In the genomic region with DNA sequence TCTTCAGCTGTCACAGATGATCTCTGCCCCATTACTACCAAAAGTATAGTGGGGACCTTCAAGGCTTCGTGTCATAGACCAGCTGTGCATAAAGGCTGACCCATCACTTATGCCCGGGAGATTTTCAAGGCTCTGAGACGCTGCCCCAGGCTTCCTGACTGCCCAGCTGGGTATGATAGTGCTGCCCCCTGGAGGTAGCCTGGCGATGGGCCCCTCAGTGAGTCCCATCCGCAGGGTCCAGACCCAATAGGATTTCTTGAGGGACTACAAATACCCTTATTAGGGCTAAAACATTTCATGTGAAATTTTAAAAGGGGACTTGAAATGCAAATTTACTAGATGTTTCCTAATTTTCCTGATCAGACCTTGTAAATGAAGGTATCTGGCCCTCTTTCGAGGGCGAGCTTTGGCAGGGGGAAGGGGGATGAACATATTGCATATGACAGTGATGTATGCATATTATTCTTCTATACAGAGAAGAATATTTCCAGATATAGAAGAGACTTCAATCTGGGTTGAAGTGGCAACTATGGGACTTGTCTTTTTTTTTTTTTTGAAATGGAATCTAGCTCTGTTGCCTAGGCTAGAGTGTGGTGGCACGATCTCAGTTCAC, we compare ENCODE assay signal across 1 cellular context.
TF ChIP-seq lines count a peak whose summit lies in the region.

No MANE protein-coding gene starts in this region.

TF ChIP-seq in GM12878, 131 proteins besides CTCF, POLR2A, EP300 and RAD21 (continued from another document and continues in another):
- TF ChIP-seq, protein P1, sequence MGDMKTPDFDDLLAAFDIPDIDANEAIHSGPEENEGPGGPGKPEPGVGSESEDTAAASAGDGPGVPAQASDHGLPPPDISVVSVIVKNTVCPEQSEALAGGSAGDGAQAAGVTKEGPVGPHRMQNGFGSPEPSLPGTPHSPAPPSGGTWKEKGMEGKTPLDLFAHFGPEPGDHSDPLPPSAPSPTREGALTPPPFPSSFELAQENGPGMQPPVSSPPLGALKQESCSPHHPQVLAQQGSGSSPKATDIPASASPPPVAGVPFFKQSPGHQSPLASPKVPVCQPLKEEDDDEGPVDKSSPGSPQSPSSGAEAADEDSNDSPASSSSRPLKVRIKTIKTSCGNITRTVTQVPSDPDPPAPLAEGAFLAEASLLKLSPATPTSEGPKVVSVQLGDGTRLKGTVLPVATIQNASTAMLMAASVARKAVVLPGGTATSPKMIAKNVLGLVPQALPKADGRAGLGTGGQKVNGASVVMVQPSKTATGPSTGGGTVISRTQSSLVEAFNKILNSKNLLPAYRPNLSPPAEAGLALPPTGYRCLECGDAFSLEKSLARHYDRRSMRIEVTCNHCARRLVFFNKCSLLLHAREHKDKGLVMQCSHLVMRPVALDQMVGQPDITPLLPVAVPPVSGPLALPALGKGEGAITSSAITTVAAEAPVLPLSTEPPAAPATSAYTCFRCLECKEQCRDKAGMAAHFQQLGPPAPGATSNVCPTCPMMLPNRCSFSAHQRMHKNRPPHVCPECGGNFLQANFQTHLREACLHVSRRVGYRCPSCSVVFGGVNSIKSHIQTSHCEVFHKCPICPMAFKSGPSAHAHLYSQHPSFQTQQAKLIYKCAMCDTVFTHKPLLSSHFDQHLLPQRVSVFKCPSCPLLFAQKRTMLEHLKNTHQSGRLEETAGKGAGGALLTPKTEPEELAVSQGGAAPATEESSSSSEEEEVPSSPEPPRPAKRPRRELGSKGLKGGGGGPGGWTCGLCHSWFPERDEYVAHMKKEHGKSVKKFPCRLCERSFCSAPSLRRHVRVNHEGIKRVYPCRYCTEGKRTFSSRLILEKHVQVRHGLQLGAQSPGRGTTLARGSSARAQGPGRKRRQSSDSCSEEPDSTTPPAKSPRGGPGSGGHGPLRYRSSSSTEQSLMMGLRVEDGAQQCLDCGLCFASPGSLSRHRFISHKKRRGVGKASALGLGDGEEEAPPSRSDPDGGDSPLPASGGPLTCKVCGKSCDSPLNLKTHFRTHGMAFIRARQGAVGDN (IDR thresholded peaks at IDR 0.05): no peak
- TF ChIP-seq YBX1 (IDR thresholded peaks at IDR 0.05): no peak
- no peak for TF ChIP-seq SMAD1 (IDR thresholded peaks at IDR 0.05; ENCODE audit: low read depth, partially characterized antibody)
- TF ChIP-seq, protein P2, sequence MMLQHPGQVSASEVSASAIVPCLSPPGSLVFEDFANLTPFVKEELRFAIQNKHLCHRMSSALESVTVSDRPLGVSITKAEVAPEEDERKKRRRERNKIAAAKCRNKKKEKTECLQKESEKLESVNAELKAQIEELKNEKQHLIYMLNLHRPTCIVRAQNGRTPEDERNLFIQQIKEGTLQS (IDR thresholded peaks at IDR 0.05; ENCODE audit: borderline replicate concordance, extremely low read depth, low read depth, low read length): no peak
- TF ChIP-seq, protein P3, sequence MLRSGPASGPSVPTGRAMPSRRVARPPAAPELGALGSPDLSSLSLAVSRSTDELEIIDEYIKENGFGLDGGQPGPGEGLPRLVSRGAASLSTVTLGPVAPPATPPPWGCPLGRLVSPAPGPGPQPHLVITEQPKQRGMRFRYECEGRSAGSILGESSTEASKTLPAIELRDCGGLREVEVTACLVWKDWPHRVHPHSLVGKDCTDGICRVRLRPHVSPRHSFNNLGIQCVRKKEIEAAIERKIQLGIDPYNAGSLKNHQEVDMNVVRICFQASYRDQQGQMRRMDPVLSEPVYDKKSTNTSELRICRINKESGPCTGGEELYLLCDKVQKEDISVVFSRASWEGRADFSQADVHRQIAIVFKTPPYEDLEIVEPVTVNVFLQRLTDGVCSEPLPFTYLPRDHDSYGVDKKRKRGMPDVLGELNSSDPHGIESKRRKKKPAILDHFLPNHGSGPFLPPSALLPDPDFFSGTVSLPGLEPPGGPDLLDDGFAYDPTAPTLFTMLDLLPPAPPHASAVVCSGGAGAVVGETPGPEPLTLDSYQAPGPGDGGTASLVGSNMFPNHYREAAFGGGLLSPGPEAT (IDR thresholded peaks at IDR 0.05; ENCODE audit: low read depth): no peak
- TF ChIP-seq TCF12 (IDR thresholded peaks at IDR 0.05; ENCODE audit: low read depth, low read length): peak; percentile 56
- TF ChIP-seq, protein P4, sequence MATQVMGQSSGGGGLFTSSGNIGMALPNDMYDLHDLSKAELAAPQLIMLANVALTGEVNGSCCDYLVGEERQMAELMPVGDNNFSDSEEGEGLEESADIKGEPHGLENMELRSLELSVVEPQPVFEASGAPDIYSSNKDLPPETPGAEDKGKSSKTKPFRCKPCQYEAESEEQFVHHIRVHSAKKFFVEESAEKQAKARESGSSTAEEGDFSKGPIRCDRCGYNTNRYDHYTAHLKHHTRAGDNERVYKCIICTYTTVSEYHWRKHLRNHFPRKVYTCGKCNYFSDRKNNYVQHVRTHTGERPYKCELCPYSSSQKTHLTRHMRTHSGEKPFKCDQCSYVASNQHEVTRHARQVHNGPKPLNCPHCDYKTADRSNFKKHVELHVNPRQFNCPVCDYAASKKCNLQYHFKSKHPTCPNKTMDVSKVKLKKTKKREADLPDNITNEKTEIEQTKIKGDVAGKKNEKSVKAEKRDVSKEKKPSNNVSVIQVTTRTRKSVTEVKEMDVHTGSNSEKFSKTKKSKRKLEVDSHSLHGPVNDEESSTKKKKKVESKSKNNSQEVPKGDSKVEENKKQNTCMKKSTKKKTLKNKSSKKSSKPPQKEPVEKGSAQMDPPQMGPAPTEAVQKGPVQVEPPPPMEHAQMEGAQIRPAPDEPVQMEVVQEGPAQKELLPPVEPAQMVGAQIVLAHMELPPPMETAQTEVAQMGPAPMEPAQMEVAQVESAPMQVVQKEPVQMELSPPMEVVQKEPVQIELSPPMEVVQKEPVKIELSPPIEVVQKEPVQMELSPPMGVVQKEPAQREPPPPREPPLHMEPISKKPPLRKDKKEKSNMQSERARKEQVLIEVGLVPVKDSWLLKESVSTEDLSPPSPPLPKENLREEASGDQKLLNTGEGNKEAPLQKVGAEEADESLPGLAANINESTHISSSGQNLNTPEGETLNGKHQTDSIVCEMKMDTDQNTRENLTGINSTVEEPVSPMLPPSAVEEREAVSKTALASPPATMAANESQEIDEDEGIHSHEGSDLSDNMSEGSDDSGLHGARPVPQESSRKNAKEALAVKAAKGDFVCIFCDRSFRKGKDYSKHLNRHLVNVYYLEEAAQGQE (IDR thresholded peaks at IDR 0.05; ENCODE audit: low read depth, low read length): no peak
- no peak for TF ChIP-seq HDAC6 (IDR thresholded peaks at IDR 0.05; ENCODE audit: unreplicated experiment)
- TF ChIP-seq, protein P5, sequence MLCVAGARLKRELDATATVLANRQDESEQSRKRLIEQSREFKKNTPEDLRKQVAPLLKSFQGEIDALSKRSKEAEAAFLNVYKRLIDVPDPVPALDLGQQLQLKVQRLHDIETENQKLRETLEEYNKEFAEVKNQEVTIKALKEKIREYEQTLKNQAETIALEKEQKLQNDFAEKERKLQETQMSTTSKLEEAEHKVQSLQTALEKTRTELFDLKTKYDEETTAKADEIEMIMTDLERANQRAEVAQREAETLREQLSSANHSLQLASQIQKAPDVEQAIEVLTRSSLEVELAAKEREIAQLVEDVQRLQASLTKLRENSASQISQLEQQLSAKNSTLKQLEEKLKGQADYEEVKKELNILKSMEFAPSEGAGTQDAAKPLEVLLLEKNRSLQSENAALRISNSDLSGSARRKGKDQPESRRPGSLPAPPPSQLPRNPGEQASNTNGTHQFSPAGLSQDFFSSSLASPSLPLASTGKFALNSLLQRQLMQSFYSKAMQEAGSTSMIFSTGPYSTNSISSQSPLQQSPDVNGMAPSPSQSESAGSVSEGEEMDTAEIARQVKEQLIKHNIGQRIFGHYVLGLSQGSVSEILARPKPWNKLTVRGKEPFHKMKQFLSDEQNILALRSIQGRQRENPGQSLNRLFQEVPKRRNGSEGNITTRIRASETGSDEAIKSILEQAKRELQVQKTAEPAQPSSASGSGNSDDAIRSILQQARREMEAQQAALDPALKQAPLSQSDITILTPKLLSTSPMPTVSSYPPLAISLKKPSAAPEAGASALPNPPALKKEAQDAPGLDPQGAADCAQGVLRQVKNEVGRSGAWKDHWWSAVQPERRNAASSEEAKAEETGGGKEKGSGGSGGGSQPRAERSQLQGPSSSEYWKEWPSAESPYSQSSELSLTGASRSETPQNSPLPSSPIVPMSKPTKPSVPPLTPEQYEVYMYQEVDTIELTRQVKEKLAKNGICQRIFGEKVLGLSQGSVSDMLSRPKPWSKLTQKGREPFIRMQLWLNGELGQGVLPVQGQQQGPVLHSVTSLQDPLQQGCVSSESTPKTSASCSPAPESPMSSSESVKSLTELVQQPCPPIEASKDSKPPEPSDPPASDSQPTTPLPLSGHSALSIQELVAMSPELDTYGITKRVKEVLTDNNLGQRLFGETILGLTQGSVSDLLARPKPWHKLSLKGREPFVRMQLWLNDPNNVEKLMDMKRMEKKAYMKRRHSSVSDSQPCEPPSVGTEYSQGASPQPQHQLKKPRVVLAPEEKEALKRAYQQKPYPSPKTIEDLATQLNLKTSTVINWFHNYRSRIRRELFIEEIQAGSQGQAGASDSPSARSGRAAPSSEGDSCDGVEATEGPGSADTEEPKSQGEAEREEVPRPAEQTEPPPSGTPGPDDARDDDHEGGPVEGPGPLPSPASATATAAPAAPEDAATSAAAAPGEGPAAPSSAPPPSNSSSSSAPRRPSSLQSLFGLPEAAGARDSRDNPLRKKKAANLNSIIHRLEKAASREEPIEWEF (IDR thresholded peaks at IDR 0.05; ENCODE audit: insufficient replicate concordance, low read depth, low read length): no peak
- no peak for TF ChIP-seq CREB1 (IDR thresholded peaks at IDR 0.05; ENCODE audit: low read depth)
- TF ChIP-seq PAX5 (IDR thresholded peaks at IDR 0.05; ENCODE audit: borderline replicate concordance, low read depth, low read length): no peak
- peak; percentile 75; the same call in 1 of the 2 replicates for TF ChIP-seq SMC3 (IDR thresholded peaks at IDR 0.05; ENCODE audit: borderline replicate concordance, low read length)
- no peak for TF ChIP-seq SRF (IDR thresholded peaks at IDR 0.05; ENCODE audit: low read depth in 2 of 2, low read length in 2 of 2)
- TF ChIP-seq RBBP5 (conservative IDR thresholded peaks at IDR 0.05): no peak
- no peak for TF ChIP-seq ZZZ3 (IDR thresholded peaks at IDR 0.05; ENCODE audit: control insufficient read depth, insufficient read length, low read depth)
- no peak for TF ChIP-seq WRNIP1 (IDR thresholded peaks at IDR 0.05; ENCODE audit: borderline replicate concordance, low read depth, low read length)
- TF ChIP-seq BHLHE40 (IDR thresholded peaks at IDR 0.05; ENCODE audit: borderline replicate concordance in 1 of 2, low read depth in 2 of 2, low read length in 1 of 2): 0 out of 4 replicates have a peak, but pooled peaks of 1 of the 2 experiments have one; percentile 20
- TF ChIP-seq TCF7 (IDR thresholded peaks at IDR 0.05; ENCODE audit: borderline replicate concordance): no peak
- TF ChIP-seq, protein P6, sequence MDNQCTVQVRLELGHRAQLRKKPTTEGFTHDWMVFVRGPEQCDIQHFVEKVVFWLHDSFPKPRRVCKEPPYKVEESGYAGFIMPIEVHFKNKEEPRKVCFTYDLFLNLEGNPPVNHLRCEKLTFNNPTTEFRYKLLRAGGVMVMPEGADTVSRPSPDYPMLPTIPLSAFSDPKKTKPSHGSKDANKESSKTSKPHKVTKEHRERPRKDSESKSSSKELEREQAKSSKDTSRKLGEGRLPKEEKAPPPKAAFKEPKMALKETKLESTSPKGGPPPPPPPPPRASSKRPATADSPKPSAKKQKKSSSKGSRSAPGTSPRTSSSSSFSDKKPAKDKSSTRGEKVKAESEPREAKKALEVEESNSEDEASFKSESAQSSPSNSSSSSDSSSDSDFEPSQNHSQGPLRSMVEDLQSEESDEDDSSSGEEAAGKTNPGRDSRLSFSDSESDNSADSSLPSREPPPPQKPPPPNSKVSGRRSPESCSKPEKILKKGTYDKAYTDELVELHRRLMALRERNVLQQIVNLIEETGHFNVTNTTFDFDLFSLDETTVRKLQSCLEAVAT (IDR thresholded peaks at IDR 0.05): no peak
- TF ChIP-seq, protein P7, sequence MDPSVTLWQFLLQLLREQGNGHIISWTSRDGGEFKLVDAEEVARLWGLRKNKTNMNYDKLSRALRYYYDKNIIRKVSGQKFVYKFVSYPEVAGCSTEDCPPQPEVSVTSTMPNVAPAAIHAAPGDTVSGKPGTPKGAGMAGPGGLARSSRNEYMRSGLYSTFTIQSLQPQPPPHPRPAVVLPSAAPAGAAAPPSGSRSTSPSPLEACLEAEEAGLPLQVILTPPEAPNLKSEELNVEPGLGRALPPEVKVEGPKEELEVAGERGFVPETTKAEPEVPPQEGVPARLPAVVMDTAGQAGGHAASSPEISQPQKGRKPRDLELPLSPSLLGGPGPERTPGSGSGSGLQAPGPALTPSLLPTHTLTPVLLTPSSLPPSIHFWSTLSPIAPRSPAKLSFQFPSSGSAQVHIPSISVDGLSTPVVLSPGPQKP (IDR thresholded peaks at IDR 0.05; ENCODE audit: low read depth, low read length): 0 out of 2 replicates have a peak, but pooled peaks have one; percentile 17
- TF ChIP-seq NFXL1 (IDR thresholded peaks at IDR 0.05; ENCODE audit: borderline replicate concordance): no peak
- no peak for TF ChIP-seq GATAD2B (conservative IDR thresholded peaks at IDR 0.05; ENCODE audit: low read depth)
- TF ChIP-seq, protein P8, sequence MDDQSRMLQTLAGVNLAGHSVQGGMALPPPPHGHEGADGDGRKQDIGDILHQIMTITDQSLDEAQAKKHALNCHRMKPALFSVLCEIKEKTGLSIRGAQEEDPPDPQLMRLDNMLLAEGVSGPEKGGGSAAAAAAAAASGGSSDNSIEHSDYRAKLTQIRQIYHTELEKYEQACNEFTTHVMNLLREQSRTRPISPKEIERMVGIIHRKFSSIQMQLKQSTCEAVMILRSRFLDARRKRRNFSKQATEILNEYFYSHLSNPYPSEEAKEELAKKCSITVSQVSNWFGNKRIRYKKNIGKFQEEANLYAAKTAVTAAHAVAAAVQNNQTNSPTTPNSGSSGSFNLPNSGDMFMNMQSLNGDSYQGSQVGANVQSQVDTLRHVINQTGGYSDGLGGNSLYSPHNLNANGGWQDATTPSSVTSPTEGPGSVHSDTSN (IDR thresholded peaks at IDR 0.05; ENCODE audit: insufficient replicate concordance, low read depth, low read length): no peak
- no peak for TF ChIP-seq GABPA (IDR thresholded peaks at IDR 0.05; ENCODE audit: low read depth)
- TF ChIP-seq IKZF2 (IDR thresholded peaks at IDR 0.05): no peak
- TF ChIP-seq MTA2 (IDR thresholded peaks at IDR 0.05; ENCODE audit: low read depth): no peak
